Comparison of ENCODE assay signal across 8 cellular contexts in genomic region chr13:44574466-44574855, GRCh38. TPM values are rescaled to one million over a fixed set of nuclear protein-coding genes. Genes with fewer than 3 reads are reported as not detected.
DNase-seq lines count a peak whose midpoint lies in the region; ATAC-seq and TF ChIP-seq lines count a peak whose summit lies in the region.
"Had no signal": no experiment of that assay in that cellular context is flagged by ENCODE, and none has a peak within 500 bp of the region (broad histone marks: within the 10 kb centered on the region; RNA-seq: fewer than 3 reads in every experiment).

No MANE protein-coding gene starts in this region.

- no peak overlapping the region for H3K9ac ChIP-seq in SU-DHL-6 (ENCODE audit: low read length)

- H3K9me2 ChIP-seq in SU-DHL-6 (replicated peaks; ENCODE audit: insufficient read depth, low read length): no peaks in the 10 kb centered on the region

- peaks cover 37 to 45% of the 10 kb centered on the region in 2 donors for H3K4me1 ChIP-seq in gastrocnemius medialis

- H3K79me2 ChIP-seq in SU-DHL-6 (ENCODE audit: insufficient read depth, low read length): no peaks in the 10 kb centered on the region

- H3K27ac ChIP-seq in SU-DHL-6 (ENCODE audit: low read depth, low read length) (no peak overlapping the region), gastrocnemius medialis (peak overlapping the region; percentile 97 to 100 (median 99))

- in situ Hi-C loops in gastrocnemius medialis (cut with MboI; ENCODE audit: low sequenced_read_pairs in 4 of 4): no loop called here

- peak in 1 of 2 donors; percentile 41 for TF ChIP-seq POLR2A in gastrocnemius medialis (IDR thresholded peaks at IDR 0.05)

- intact Hi-C loops in gastrocnemius medialis (cut with DNase I; ENCODE audit: low total_unique reads): loop anchor here (10.0 kb wide), 2 partner anchors 340 to 420 kb away; no protein-coding TSS in a partner anchor

- no peak overlapping the region for H2AFZ ChIP-seq in SU-DHL-6 (ENCODE audit: low read depth, low read length, severe bottlenecking)

- peaks cover 12% of the 10 kb centered on the region for H3K36me3 ChIP-seq in SU-DHL-6 (ENCODE audit: low read length)
- no peaks in the 10 kb centered on the region for H3K36me3 ChIP-seq in gastrocnemius medialis

- peak overlapping the region; percentile 78 for H3K4me2 ChIP-seq in SU-DHL-6 (ENCODE audit: low read depth, low read length, poor library complexity, severe bottlenecking)

- H3K27me3 ChIP-seq in SU-DHL-6 (ENCODE audit: low read length): no peaks in the 10 kb centered on the region
- no peaks in the 10 kb centered on the region for H3K27me3 ChIP-seq in gastrocnemius medialis

- H3K9me3 ChIP-seq in SU-DHL-6 (ENCODE audit: insufficient read depth, low read length) (no peaks in the 10 kb centered on the region), gastrocnemius medialis (no peaks in the 10 kb centered on the region)

- no peak for ATAC-seq in gastrocnemius medialis
- ATAC-seq in HG03097 (IDR thresholded peaks at IDR 0.05; ENCODE audit: low FRiP score, unreplicated experiment): no peak

- H3K4me3 ChIP-seq in SU-DHL-6 (ENCODE audit: insufficient read depth, low read length, poor library complexity, severe bottlenecking) (no peak overlapping the region), fibroblast of the aortic adventitia (ENCODE audit: low read depth, low read length) (peak overlapping the region; percentile 71), gastrocnemius medialis (peak overlapping the region; percentile 85 to 98 (median 97))

- H3F3A ChIP-seq in SU-DHL-6 (ENCODE audit: insufficient read depth): peaks cover 5% of the 10 kb centered on the region

- no peak for TF ChIP-seq CTCF in SU-DHL-6 (IDR thresholded peaks at IDR 0.05; ENCODE audit: insufficient read depth, low read length, poor library complexity, severe bottlenecking)
- no peak for TF ChIP-seq CTCF in fibroblast of the aortic adventitia (IDR thresholded peaks at IDR 0.05; ENCODE audit: insufficient read depth, low read length)
- peak in 1 of 5 experiments; percentile 6 for TF ChIP-seq CTCF in gastrocnemius medialis (IDR thresholded peaks at IDR 0.05 in 4 of 5, conservative IDR thresholded peaks at IDR 0.05 in 1 of 5)

- peak; percentile 14 for DNase-seq in Daoy (ENCODE audit: low read depth)
- DNase-seq in fibroblast of the aortic adventitia (ENCODE audit: low read depth): no peak
- DNase-seq in gastrocnemius medialis: no peak
- DNase-seq in HPDE6-E6E7 (ENCODE audit: extremely low spot score): no peak
- no peak for DNase-seq in AML-193 (lab: John Stamatoyannopoulos, UW)
- DNase-seq: stimulated activated CD4-positive, alpha-beta T cell treated with anti-CD3 and anti-CD28 coated beads, Interleukin-2, amount 100 ng/mL, for 24 hours had no signal

- H4K20me1 ChIP-seq in SU-DHL-6 (ENCODE audit: low read depth, low read length): peaks cover 19% of the 10 kb centered on the region

RNA-seq across cellular contexts. Expression of gene TSC22D1, which starts 1.7 kb away (rescaled TPM):
- total RNA-seq in Daoy (2014; rRNA removed; shearing (Covaris generic)): 47.3 and 73.0 TPM in 2 replicates
- total RNA-seq in fibroblast of the aortic adventitia (ENCODE audit: low replicate concordance) (48.6 and 94.5 TPM in 2 replicates), gastrocnemius medialis (100 to 1,000 TPM; 119 to 325 (median 193) TPM)
